ENCODE assay signal across 15 cellular contexts in the genomic region with DNA sequence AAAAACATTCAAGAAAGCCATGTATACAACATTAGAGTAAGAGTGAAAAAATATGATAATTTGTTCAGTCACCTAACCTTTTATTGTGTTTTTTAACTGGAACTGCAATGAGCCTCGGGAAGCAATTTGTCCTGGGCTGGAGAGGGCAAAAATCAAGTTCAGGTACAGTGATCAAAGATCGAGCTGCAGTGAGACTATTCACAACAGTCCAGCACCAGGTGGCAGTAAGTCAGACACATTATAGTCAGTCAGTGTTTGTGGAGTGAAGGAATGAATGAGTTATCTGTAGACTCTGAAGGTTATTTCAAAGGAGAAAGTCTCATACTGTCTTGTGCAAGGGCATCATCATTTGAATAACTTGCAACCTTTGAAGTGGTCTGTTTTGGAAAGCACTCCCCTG.
DNase-seq lines count a peak whose midpoint lies in the region; ATAC-seq, FAIRE-seq and TF ChIP-seq lines count a peak whose summit lies in the region.
"Had no signal": no experiment of that assay in that cellular context is flagged by ENCODE, and none has a peak within 500 bp of the region (broad histone marks: within the 10 kb centered on the region; RNA-seq: fewer than 3 reads in every experiment).

No MANE protein-coding gene starts in this region.

- H3K4me1 ChIP-seq in HepG2 (ENCODE audit: insufficient read depth, low read length): peaks cover 17% of the 10 kb centered on the region

- H3K79me2 ChIP-seq in HepG2 (ENCODE audit: insufficient read depth, low read length): no peaks in the 10 kb centered on the region

- no peak overlapping the region for H3K9ac ChIP-seq in HepG2 (ENCODE audit: insufficient read depth, low read depth, low read length)

- 0 out of 2 replicates have a peak overlapping the region, but pooled peaks have one; percentile 18 for H3K4me2 ChIP-seq in HepG2 (ENCODE audit: low read depth, low read length)

- no peak for TF ChIP-seq POLR2A in HepG2 (IDR thresholded peaks at IDR 0.05; ENCODE audit: insufficient read depth in 1 of 2, low read depth in 2 of 2, low read length in 2 of 2)

- H2AFZ ChIP-seq in HepG2 (ENCODE audit: low read length): no peak overlapping the region

- no peaks in the 10 kb centered on the region for H4K20me1 ChIP-seq in HepG2 (ENCODE audit: insufficient read depth, low read length)

- TF ChIP-seq EP300 in HepG2 (IDR thresholded peaks at IDR 0.05; ENCODE audit: low read depth in 2 of 2, low read length in 2 of 2): no peak
- no peak for TF ChIP-seq EP300 in HepG2 (CRISPR knock-in tag; IDR thresholded peaks at IDR 0.05; ENCODE audit: borderline replicate concordance)

- TF ChIP-seq CTCF in GM12873 (IDR thresholded peaks at IDR 0.05; ENCODE audit: insufficient read depth, low read depth, low read length, missing control alignments) (peak; percentile 43), HepG2 (CRISPR knock-in tag; IDR thresholded peaks at IDR 0.05) (peak; percentile 74)

- FAIRE-seq in HepG2 (lab: Jason Lieb, UNC): peak; percentile 95
- FAIRE-seq: D721Med had no signal

- H3K9me3 Mint-ChIP-seq in activated T-helper 2 cell treated with anti-CD3 and anti-CD28 coated beads, Interferon-gamma antibody, Interleukin-2, Interleukin-4, amounts not matched to agents 10 μg/mL and 5 μg/mL and 100 μg/mL, durations not matched to agents 14 hours and 24 hours and 36 hours: no peaks in the 10 kb centered on the region

- in situ Hi-C loops in HepG2 (cut with HindIII; ENCODE audit: extremely low pct_ligation_motif_present, low pct_unique_long_range_greater_than_20kb): no loop called here

- H3K27ac Mint-ChIP-seq in T-helper 17 cell: peak overlapping the region; percentile 29
- no peak overlapping the region for H3K27ac Mint-ChIP-seq in activated T-helper 2 cell treated with anti-CD3 and anti-CD28 coated beads, Interferon-gamma antibody, Interleukin-2, Interleukin-4, amounts not matched to agents 10 μg/mL and 5 μg/mL and 100 μg/mL, durations not matched to agents 14 hours and 24 hours and 36 hours
- H3K27ac Mint-ChIP-seq: activated CD8-positive, alpha-beta T cell treated with anti-CD3 and anti-CD28 coated beads, Interleukin-2, amount 10 ng/mL, durations not matched to agents 7 days and 5 days; type B pancreatic cell had no signal

- DNase-seq in T-helper 17 cell: no peak
- DNase-seq in HepG2 (ENCODE audit: low spot score): peak; percentile 56
- DNase-seq in activated CD4-positive, alpha-beta T cell treated with anti-CD3 and anti-CD28 coated beads, Interleukin-2, amount 50 U/mL, for 4 hours: no peak
- no peak for DNase-seq in activated T-helper 2 cell treated with anti-CD3 and anti-CD28 coated beads, Interferon-gamma antibody, Interleukin-2, Interleukin-4, amounts not matched to agents 10 μg/mL and 5 μg/mL and 100 μg/mL, durations not matched to agents 14 hours and 24 hours and 36 hours (ENCODE audit: low spot score)
- no peak for DNase-seq in NCI-H748 treated with DMSO at 0.1 percent for 48 hours (lab: John Stamatoyannopoulos, UW)
- DNase-seq: activated CD8-positive, alpha-beta T cell treated with anti-CD3 and anti-CD28 coated beads, Interleukin-2, amount 10 ng/mL, durations not matched to agents 7 days and 5 days; H7; NCI-H1092 treated with DMSO at 0.1 percent for 48 hours; sigmoid colon; SW 1271 had no signal

- no peaks in the 10 kb centered on the region for H3K27me3 ChIP-seq in HepG2 (ENCODE audit: control insufficient read depth in 1 of 2, insufficient read depth in 2 of 2, low read length in 2 of 2)
- H3K27me3 ChIP-seq: sigmoid colon had no signal

- intact Hi-C loops in HepG2 (cut with micrococcal nuclease; ENCODE audit: unreplicated experiment): loop anchor here (1.0 to 2.0 kb wide), 2 partner anchors 111 to 192 kb away; no protein-coding TSS in a partner anchor
- intact Hi-C loops in activated T-helper 2 cell treated with anti-CD3 and anti-CD28 coated beads, Interferon-gamma antibody, Interleukin-2, Interleukin-4, amounts not matched to agents 10 μg/mL and 5 μg/mL and 100 μg/mL, durations not matched to agents 14 hours and 24 hours and 36 hours (cut with micrococcal nuclease): loop anchor here (5.0 kb wide), 2 partner anchors 118 to 163 kb away; partner anchors contain the start of genes CHDH, IL17RB and SELENOK

- no peaks in the 10 kb centered on the region for H3K36me3 ChIP-seq in HepG2 (replicated peaks in 1 of 2; ENCODE audit: control insufficient read depth in 1 of 2, insufficient read depth in 2 of 2, low read length in 2 of 2)
- H3K36me3 ChIP-seq: sigmoid colon had no signal

- no peaks in the 10 kb centered on the region for H3K9me3 ChIP-seq in T-helper 17 cell (ENCODE audit: control insufficient read depth, low read length, poor library complexity, severe bottlenecking)
- no peaks in the 10 kb centered on the region for H3K9me3 ChIP-seq in HepG2 (ENCODE audit: low read length)
- H3K9me3 ChIP-seq: sigmoid colon had no signal

- TF ChIP-seq RAD21 in HepG2 (CRISPR knock-in tag; IDR thresholded peaks at IDR 0.05): no peak

- peaks cover 46% of the 10 kb centered on the region for H3K27me3 Mint-ChIP-seq in T-helper 17 cell
- H3K27me3 Mint-ChIP-seq in activated T-helper 2 cell treated with anti-CD3 and anti-CD28 coated beads, Interferon-gamma antibody, Interleukin-2, Interleukin-4, amounts not matched to agents 10 μg/mL and 5 μg/mL and 100 μg/mL, durations not matched to agents 14 hours and 24 hours and 36 hours (ENCODE audit: low read depth): peaks cover 6% of the 10 kb centered on the region
- H3K27me3 Mint-ChIP-seq: type B pancreatic cell had no signal

- 6% methylated on average over 2 of the region's 2 CpGs for WGBS in HepG2 (ENCODE audit: low lambda C conversion rate)

- H3K27ac ChIP-seq in HepG2 (ENCODE audit: extremely low read length, insufficient read depth, low read length): no peak overlapping the region
- H3K27ac ChIP-seq: HL-60, sigmoid colon had no signal

- H3K4me1 Mint-ChIP-seq in T-helper 17 cell: peaks cover 12% of the 10 kb centered on the region
- peaks cover 60% of the 10 kb centered on the region for H3K4me1 Mint-ChIP-seq in activated T-helper 2 cell treated with anti-CD3 and anti-CD28 coated beads, Interferon-gamma antibody, Interleukin-2, Interleukin-4, amounts not matched to agents 10 μg/mL and 5 μg/mL and 100 μg/mL, durations not matched to agents 14 hours and 24 hours and 36 hours (ENCODE audit: low read depth)

- CTCF ChIA-PET in HepG2 (lab: Yijun Ruan, JAX; ENCODE audit: low intra/inter-chr PET ratio, low total read pairs): no interaction called here

- no peak overlapping the region for H3K4me3 ChIP-seq in HepG2 (replicated peaks in 1 of 3; ENCODE audit: insufficient read depth in 1 of 3, low read depth in 2 of 3, low read length in 3 of 3)
- H3K4me3 ChIP-seq: sigmoid colon had no signal

- H3K36me3 Mint-ChIP-seq in T-helper 17 cell (ENCODE audit: low read depth): no peaks in the 10 kb centered on the region
- H3K36me3 Mint-ChIP-seq in activated T-helper 2 cell treated with anti-CD3 and anti-CD28 coated beads, Interferon-gamma antibody, Interleukin-2, Interleukin-4, amounts not matched to agents 10 μg/mL and 5 μg/mL and 100 μg/mL, durations not matched to agents 14 hours and 24 hours and 36 hours (ENCODE audit: low read depth): no peaks in the 10 kb centered on the region
- H3K36me3 Mint-ChIP-seq: type B pancreatic cell had no signal

- POLR2A ChIA-PET in HepG2 (lab: Yijun Ruan, JAX): no interaction called here

- ATAC-seq in GM21423 (IDR thresholded peaks at IDR 0.05; ENCODE audit: unreplicated experiment): peak; percentile 51
- no peak for ATAC-seq in T-helper 17 cell
- peak; percentile 98 for ATAC-seq in HepG2
- ATAC-seq: activated CD8-positive, alpha-beta T cell treated with anti-CD3 and anti-CD28 coated beads, Interleukin-2, amount 10 ng/mL, durations not matched to agents 7 days and 5 days had no signal

- no TSS peak for BruUV-seq in HepG2 (replicated peaks; lab: Mats Ljungman, UMichigan)

- H3K4me3 Mint-ChIP-seq in T-helper 17 cell: no peak overlapping the region
- no peak overlapping the region for H3K4me3 Mint-ChIP-seq in activated T-helper 2 cell treated with anti-CD3 and anti-CD28 coated beads, Interferon-gamma antibody, Interleukin-2, Interleukin-4, amounts not matched to agents 10 μg/mL and 5 μg/mL and 100 μg/mL, durations not matched to agents 14 hours and 24 hours and 36 hours (ENCODE audit: low read depth)
- H3K4me3 Mint-ChIP-seq: activated CD8-positive, alpha-beta T cell treated with anti-CD3 and anti-CD28 coated beads, Interleukin-2, amount 10 ng/mL, durations not matched to agents 7 days and 5 days; type B pancreatic cell had no signal

TF ChIP-seq in HepG2, 621 proteins besides CTCF, POLR2A, EP300 and RAD21 (continues in another document):
- TF ChIP-seq, protein P1, sequence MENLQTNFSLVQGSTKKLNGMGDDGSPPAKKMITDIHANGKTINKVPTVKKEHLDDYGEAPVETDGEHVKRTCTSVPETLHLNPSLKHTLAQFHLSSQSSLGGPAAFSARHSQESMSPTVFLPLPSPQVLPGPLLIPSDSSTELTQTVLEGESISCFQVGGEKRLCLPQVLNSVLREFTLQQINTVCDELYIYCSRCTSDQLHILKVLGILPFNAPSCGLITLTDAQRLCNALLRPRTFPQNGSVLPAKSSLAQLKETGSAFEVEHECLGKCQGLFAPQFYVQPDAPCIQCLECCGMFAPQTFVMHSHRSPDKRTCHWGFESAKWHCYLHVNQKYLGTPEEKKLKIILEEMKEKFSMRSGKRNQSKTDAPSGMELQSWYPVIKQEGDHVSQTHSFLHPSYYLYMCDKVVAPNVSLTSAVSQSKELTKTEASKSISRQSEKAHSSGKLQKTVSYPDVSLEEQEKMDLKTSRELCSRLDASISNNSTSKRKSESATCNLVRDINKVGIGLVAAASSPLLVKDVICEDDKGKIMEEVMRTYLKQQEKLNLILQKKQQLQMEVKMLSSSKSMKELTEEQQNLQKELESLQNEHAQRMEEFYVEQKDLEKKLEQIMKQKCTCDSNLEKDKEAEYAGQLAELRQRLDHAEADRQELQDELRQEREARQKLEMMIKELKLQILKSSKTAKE (CRISPR knock-in tag; IDR thresholded peaks at IDR 0.05; ENCODE audit: borderline replicate concordance): no peak
- no peak for TF ChIP-seq SMAD1 (CRISPR knock-in tag; IDR thresholded peaks at IDR 0.05; ENCODE audit: borderline replicate concordance, low read depth)
- TF ChIP-seq SKI (IDR thresholded peaks at IDR 0.05; ENCODE audit: partially characterized antibody): peak; percentile 73
